Comparison of ENCODE assay signal across 1 cellular context in genomic region chr16:28846933-28847273, GRCh38.
TF ChIP-seq lines count a peak whose summit lies in the region.

No MANE protein-coding gene starts in this region.

TF ChIP-seq in A549, 52 proteins besides CTCF, POLR2A, EP300 and RAD21 (continued from another document):
- TF ChIP-seq ELK1 (IDR thresholded peaks at IDR 0.05; ENCODE audit: low read depth, low read length) (no peak), RFX5 (IDR thresholded peaks at IDR 0.05) (no peak), FOXS1 (CRISPR knock-in tag; IDR thresholded peaks at IDR 0.05) (no peak), ATOH8 (CRISPR knock-in tag; IDR thresholded peaks at IDR 0.05; ENCODE audit: low read depth) (no peak), HDAC2 (IDR thresholded peaks at IDR 0.05) (no peak), CHD4 (IDR thresholded peaks at IDR 0.05; ENCODE audit: borderline replicate concordance) (no peak), EHMT2 (IDR thresholded peaks at IDR 0.05; ENCODE audit: low read depth) (no peak), NR3C1 (IDR thresholded peaks at IDR 0.05) (no peak), JUN (IDR thresholded peaks at IDR 0.05) (no peak), RCOR1 (IDR thresholded peaks at IDR 0.05; ENCODE audit: low read depth, low read length) (no peak)
